Comparison of ENCODE assay signal across 8 cellular contexts in genomic region chr14:21455592-21455911, GRCh38. TPM values are rescaled to one million over a fixed set of nuclear protein-coding genes. Genes with fewer than 3 reads are reported as not detected.
DNase-seq lines count a peak whose midpoint lies in the region; ATAC-seq and TF ChIP-seq lines count a peak whose summit lies in the region.

No MANE protein-coding gene starts in this region.

- H3K36me3 Mint-ChIP-seq in T-helper 17 cell (ENCODE audit: low read depth): peaks cover 2% of the 10 kb centered on the region

- H3K4me3 ChIP-seq in GM08714 (ENCODE audit: low read length): peak overlapping the region; percentile 97
- H3K4me3 ChIP-seq in fibroblast of the aortic adventitia (ENCODE audit: low read depth, low read length): peak overlapping the region; percentile 72
- H3K4me3 ChIP-seq in psoas muscle: peak overlapping the region; percentile 95

- in situ Hi-C loops in GM13977 (cut with MboI; ENCODE audit: low pct_unique_long_range_greater_than_20kb, low sequenced_read_pairs, unreplicated experiment): no loop called here

- H3K9me3 ChIP-seq in T-helper 17 cell (ENCODE audit: control insufficient read depth, low read length, poor library complexity, severe bottlenecking) (no peaks in the 10 kb centered on the region), psoas muscle (no peaks in the 10 kb centered on the region)

- peaks cover 17% of the 10 kb centered on the region for H3K4me1 ChIP-seq in psoas muscle

- H3K27ac Mint-ChIP-seq in T-helper 17 cell: peak overlapping the region; percentile 94

- DNase-seq in T-helper 17 cell: no peak
- no peak for DNase-seq in fibroblast of the aortic adventitia (ENCODE audit: low read depth)
- no peak for DNase-seq in psoas muscle
- no peak for DNase-seq in NCI-H774 (lab: John Stamatoyannopoulos, UW)
- no peak for DNase-seq in C1 segment of cervical spinal cord (lab: John Stamatoyannopoulos, UW)
- DNase-seq in GM13977 (ENCODE audit: low spot score): no peak

- ATAC-seq in HG02588 (IDR thresholded peaks at IDR 0.05; ENCODE audit: unreplicated experiment) (peak; percentile 17), T-helper 17 cell (peak; percentile 5), psoas muscle (peak in 2 of 4 donors; percentile 39 to 47)

- WGBS in psoas muscle, 3 donors: 0 to 1% (median 0%) methylated on average over 17 of the region's 17 CpGs

- peak overlapping the region; percentile 95 for H3K4me3 Mint-ChIP-seq in T-helper 17 cell

- H3K27me3 Mint-ChIP-seq in T-helper 17 cell: no peaks in the 10 kb centered on the region

- intact Hi-C loops in psoas muscle (cut with DNase I): loop anchor here (2.0 kb wide), 1 partner anchor 19 kb away; no protein-coding TSS in a partner anchor

- peaks cover 3 to 20% of the 10 kb centered on the region in 2 donors for H3K36me3 ChIP-seq in psoas muscle (ENCODE audit: insufficient read depth in 1 of 2, low read depth in 1 of 2)

- no peaks in the 10 kb centered on the region for H3K27me3 ChIP-seq in psoas muscle (ENCODE audit: insufficient read depth in 3 of 3, low read length in 2 of 3)

- H3K4me1 Mint-ChIP-seq in T-helper 17 cell: peaks cover 20% of the 10 kb centered on the region

- TF ChIP-seq CTCF in fibroblast of the aortic adventitia (IDR thresholded peaks at IDR 0.05; ENCODE audit: insufficient read depth, low read length): no peak
- no peak for TF ChIP-seq CTCF in psoas muscle (IDR thresholded peaks at IDR 0.05)
- TF ChIP-seq CTCF in GM13977 (IDR thresholded peaks at IDR 0.05; ENCODE audit: extremely low read depth, insufficient read depth, missing control alignments): no peak

- H3K27ac ChIP-seq in psoas muscle: peak overlapping the region; percentile 97

RNA-seq across cellular contexts. Expression of gene CHD8, which starts 0.4 kb away (rescaled TPM):
- total RNA-seq in T-helper 17 cell (100 to 1,000 TPM; 128 to 131 TPM), fibroblast of the aortic adventitia (ENCODE audit: low replicate concordance) (59.8 and 72.7 TPM in 2 replicates), psoas muscle (10 to 100 TPM; 27.1 to 40.1 (median 36.1) TPM)
- 10 to 100 TPM; 11.5 to 23.6 (median 18.2) TPM for polyA plus RNA-seq in psoas muscle

RNA-seq across cellular contexts. Expression of gene RAB2B, which starts 21.2 kb away (rescaled TPM):
- 10 to 100 TPM; 35.3 to 42.6 TPM for total RNA-seq in T-helper 17 cell
- total RNA-seq in fibroblast of the aortic adventitia (ENCODE audit: low replicate concordance): 7.8 and 28.1 TPM in 2 replicates
- 10 to 100 TPM in 1 of 4 donors, 1 to 10 TPM in 3; 5.7 to 11.1 (median 7.4) TPM for total RNA-seq in psoas muscle
- polyA plus RNA-seq in psoas muscle: 1 to 10 TPM; 3.6 to 7.9 (median 5.1) TPM

RNA-seq across cellular contexts. Expression of gene TOX4, which starts 21.4 kb away (rescaled TPM):
- total RNA-seq in T-helper 17 cell: 100 to 1,000 TPM in 1 of 2 donors, 10 to 100 TPM in 1; 97.3 to 110 TPM
- 21.1 and 37.2 TPM in 2 replicates for total RNA-seq in fibroblast of the aortic adventitia (ENCODE audit: low replicate concordance)
- 100 to 1,000 TPM in 3 of 4 donors, 10 to 100 TPM in 1; 98.8 to 146 (median 117) TPM for total RNA-seq in psoas muscle
- 10 to 100 TPM; 37.0 to 86.6 (median 57.4) TPM for polyA plus RNA-seq in psoas muscle

RNA-seq across cellular contexts. Expression of gene METTL3, which starts 55.6 kb away (rescaled TPM):
- total RNA-seq in T-helper 17 cell (10 to 100 TPM; 42.3 to 46.5 TPM), fibroblast of the aortic adventitia (ENCODE audit: low replicate concordance) (27.7 and 36.2 TPM in 2 replicates), psoas muscle (10 to 100 TPM; 17.5 to 22.1 (median 20.6) TPM)
- 10 to 100 TPM; 17.8 to 43.9 (median 26.7) TPM for polyA plus RNA-seq in psoas muscle
